1 cellular context compared by ENCODE assay signal in the genomic region with DNA sequence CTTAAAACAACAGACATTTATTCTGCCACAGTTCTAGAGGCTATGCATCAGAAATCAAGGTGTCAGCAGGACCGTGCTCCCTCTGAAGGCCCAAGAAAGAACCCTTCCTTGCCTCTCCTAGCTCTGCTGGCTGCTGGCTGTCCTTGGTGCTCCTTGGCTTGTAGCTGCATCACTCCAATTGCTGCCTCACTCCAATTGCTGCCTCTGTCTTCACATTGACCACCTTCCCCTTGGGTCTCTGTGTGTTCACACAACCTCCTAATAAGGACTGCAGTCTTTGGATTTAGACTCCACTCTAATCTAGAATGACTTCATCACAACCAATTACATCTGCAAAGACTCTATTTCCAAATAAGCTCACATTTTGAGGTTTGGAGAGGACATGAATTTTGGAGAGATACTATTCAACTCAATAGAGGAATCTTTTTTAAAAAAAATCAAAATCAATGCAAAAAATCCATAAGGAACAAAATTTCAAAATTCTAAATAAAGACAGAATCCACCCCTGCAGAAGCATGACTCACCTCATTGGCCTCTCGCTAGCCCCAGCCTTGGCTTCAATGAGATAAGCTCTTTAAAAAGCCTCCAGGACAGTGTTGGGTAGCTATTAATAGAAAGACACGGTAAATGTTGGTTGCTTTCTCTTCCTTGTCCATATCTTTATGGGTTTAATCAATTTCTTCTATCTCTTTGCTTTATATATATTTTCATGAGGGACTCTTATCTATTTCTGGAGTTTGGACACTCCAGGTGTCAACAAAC.
TF ChIP-seq lines count a peak whose summit lies in the region.

No MANE protein-coding gene starts in this region.

TF ChIP-seq in HepG2, 621 proteins besides CTCF, POLR2A, EP300 and RAD21 (continued from another document):
- TF ChIP-seq, protein P1, sequence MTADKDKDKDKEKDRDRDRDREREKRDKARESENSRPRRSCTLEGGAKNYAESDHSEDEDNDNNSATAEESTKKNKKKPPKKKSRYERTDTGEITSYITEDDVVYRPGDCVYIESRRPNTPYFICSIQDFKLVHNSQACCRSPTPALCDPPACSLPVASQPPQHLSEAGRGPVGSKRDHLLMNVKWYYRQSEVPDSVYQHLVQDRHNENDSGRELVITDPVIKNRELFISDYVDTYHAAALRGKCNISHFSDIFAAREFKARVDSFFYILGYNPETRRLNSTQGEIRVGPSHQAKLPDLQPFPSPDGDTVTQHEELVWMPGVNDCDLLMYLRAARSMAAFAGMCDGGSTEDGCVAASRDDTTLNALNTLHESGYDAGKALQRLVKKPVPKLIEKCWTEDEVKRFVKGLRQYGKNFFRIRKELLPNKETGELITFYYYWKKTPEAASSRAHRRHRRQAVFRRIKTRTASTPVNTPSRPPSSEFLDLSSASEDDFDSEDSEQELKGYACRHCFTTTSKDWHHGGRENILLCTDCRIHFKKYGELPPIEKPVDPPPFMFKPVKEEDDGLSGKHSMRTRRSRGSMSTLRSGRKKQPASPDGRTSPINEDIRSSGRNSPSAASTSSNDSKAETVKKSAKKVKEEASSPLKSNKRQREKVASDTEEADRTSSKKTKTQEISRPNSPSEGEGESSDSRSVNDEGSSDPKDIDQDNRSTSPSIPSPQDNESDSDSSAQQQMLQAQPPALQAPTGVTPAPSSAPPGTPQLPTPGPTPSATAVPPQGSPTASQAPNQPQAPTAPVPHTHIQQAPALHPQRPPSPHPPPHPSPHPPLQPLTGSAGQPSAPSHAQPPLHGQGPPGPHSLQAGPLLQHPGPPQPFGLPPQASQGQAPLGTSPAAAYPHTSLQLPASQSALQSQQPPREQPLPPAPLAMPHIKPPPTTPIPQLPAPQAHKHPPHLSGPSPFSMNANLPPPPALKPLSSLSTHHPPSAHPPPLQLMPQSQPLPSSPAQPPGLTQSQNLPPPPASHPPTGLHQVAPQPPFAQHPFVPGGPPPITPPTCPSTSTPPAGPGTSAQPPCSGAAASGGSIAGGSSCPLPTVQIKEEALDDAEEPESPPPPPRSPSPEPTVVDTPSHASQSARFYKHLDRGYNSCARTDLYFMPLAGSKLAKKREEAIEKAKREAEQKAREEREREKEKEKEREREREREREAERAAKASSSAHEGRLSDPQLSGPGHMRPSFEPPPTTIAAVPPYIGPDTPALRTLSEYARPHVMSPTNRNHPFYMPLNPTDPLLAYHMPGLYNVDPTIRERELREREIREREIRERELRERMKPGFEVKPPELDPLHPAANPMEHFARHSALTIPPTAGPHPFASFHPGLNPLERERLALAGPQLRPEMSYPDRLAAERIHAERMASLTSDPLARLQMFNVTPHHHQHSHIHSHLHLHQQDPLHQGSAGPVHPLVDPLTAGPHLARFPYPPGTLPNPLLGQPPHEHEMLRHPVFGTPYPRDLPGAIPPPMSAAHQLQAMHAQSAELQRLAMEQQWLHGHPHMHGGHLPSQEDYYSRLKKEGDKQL (CRISPR knock-in tag; IDR thresholded peaks at IDR 0.05; ENCODE audit: low read depth) = no peak
- TF ChIP-seq ZNF430 (CRISPR knock-in tag; IDR thresholded peaks at IDR 0.05) (no peak), ATM (IDR thresholded peaks at IDR 0.05; ENCODE audit: borderline replicate concordance) (no peak)
